Comparison of ENCODE assay signal across 10 cellular contexts in the genomic region with DNA sequence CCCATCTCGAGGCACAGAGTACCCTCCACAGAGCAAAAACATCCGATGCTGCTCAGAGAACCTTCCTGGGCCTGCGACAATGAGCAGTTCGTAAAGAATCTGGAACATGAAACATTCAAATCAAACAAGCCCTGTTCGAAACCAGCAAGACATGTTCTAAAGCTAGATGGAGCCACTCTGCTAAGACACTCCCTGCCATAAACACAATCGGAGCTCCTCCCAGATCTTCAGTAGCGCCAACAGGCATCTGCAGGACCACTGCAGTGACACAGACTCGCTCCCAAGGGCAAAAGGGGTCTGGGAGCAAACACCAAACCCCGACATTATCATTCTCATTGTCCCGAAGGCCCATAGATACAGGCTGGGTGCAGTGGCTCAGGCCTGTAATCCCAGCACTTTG.
DNase-seq lines count a peak whose midpoint lies in the region; ATAC-seq and TF ChIP-seq lines count a peak whose summit lies in the region.
"Had no signal": no experiment of that assay in that cellular context is flagged by ENCODE, and none has a peak within 500 bp of the region (broad histone marks: within the 10 kb centered on the region; RNA-seq: fewer than 3 reads in every experiment).

No MANE protein-coding gene starts in this region.

- H3K36me3 Mint-ChIP-seq in brain, result peaks cover 58% of the 10 kb centered on the region

- H3K9me3 ChIP-seq in right cardiac atrium (ENCODE audit: control insufficient read depth, low read length), result no peaks in the 10 kb centered on the region
- no peaks in the 10 kb centered on the region for H3K9me3 ChIP-seq in skeletal muscle satellite cell (replicated peaks; ENCODE audit: low read length)
- H3K9me3 ChIP-seq in Karpas-422 (ENCODE audit: low read length), result no peaks in the 10 kb centered on the region

- ATAC-seq in right cardiac atrium (peak; percentile 77 to 81), HG03442 (IDR thresholded peaks at IDR 0.05; ENCODE audit: unreplicated experiment) (no peak), HG03521 (IDR thresholded peaks at IDR 0.05; ENCODE audit: unreplicated experiment) (no peak)

- no peak for TF ChIP-seq CTCF in brain (conservative IDR thresholded peaks at IDR 0.05)

- H3K4me3 ChIP-seq in right cardiac atrium (ENCODE audit: low read length) (no peak overlapping the region), skeletal muscle satellite cell (ENCODE audit: low read length) (peak overlapping the region; percentile 61), Karpas-422 (ENCODE audit: low read length) (no peak overlapping the region)

- H3K4me3 Mint-ChIP-seq in brain, result peak overlapping the region in 1 of 5 experiments; percentile 22

- 42% methylated on average over 10 of the region's 10 CpGs for WGBS in right cardiac atrium

- peak overlapping the region; percentile 1 to 93 (median 65) for H3K27ac Mint-ChIP-seq in brain

- H3K4me1 Mint-ChIP-seq in brain, result peaks cover 65% of the 10 kb centered on the region

- no peaks in the 10 kb centered on the region for H3K9me2 ChIP-seq in Karpas-422 (replicated peaks; ENCODE audit: insufficient read depth, low read length)

- H3K27me3 Mint-ChIP-seq in brain, result no peaks in the 10 kb centered on the region

- H4K20me1 ChIP-seq in Karpas-422 (ENCODE audit: insufficient read depth, low read depth, low read length), result no peaks in the 10 kb centered on the region

- H3K9me3 Mint-ChIP-seq in brain, result no peaks in the 10 kb centered on the region

- peak overlapping the region; percentile 81 for H3K4me2 ChIP-seq in skeletal muscle satellite cell (ENCODE audit: low read length)
- H3K4me2 ChIP-seq in Karpas-422 (ENCODE audit: low read depth, low read length, poor library complexity, severe bottlenecking), result no peak overlapping the region

- H3K4me1 ChIP-seq in right cardiac atrium (ENCODE audit: control insufficient read depth, insufficient read depth, low read length), result peaks cover 17% of the 10 kb centered on the region
- H3K4me1 ChIP-seq in skeletal muscle satellite cell (ENCODE audit: control insufficient read depth, insufficient read depth, low read length), result peaks cover 57% of the 10 kb centered on the region
- H3K4me1 ChIP-seq in Karpas-422 (ENCODE audit: low read length), result no peaks in the 10 kb centered on the region

- H2AFZ ChIP-seq in Karpas-422 (ENCODE audit: low read length), result no peak overlapping the region

- in situ Hi-C loops in Caki2 (cut with HindIII; ENCODE audit: low pct_unique_long_range_greater_than_20kb, low sequenced_read_pairs), result no loop called here

- H3K9ac ChIP-seq in skeletal muscle satellite cell (ENCODE audit: low read depth, low read length) (peak overlapping the region; percentile 78), Karpas-422 (ENCODE audit: low read length) (no peak overlapping the region)

- DNase-seq in Caki2 (ENCODE audit: low read depth) (peak; percentile 37), right cardiac atrium (peak; percentile 59 to 77 (median 65)), Karpas-422 (no peak), NCI-H1105 (lab: John Stamatoyannopoulos, UW) (no peak)
- DNase-seq: activated naive CD4-positive, alpha-beta T cell; DMS53 had no signal

- H3K36me3 ChIP-seq in skeletal muscle satellite cell (ENCODE audit: insufficient read depth, low read length) (peaks cover 4% of the 10 kb centered on the region), Karpas-422 (ENCODE audit: insufficient read depth, low read length) (no peaks in the 10 kb centered on the region)

- intact Hi-C loops in right cardiac atrium (cut with DNase I), result loop anchor here in 2 of 4 donors (5.0 to 10.0 kb wide), 2 partner anchors 94 to 118 kb away; no protein-coding TSS in a partner anchor

- no peaks in the 10 kb centered on the region for H3K27me3 ChIP-seq in right cardiac atrium (ENCODE audit: control insufficient read depth, insufficient read depth)
- H3K27me3 ChIP-seq in skeletal muscle satellite cell (ENCODE audit: control insufficient read depth, insufficient read depth, low read length), result no peaks in the 10 kb centered on the region
- H3K27me3 ChIP-seq in Karpas-422 (ENCODE audit: low read length), result no peaks in the 10 kb centered on the region

- H3K79me2 ChIP-seq in Karpas-422 (ENCODE audit: low read length), result no peaks in the 10 kb centered on the region

- H3K27ac ChIP-seq in right cardiac atrium (ENCODE audit: low read length) (peak overlapping the region; percentile 97), Karpas-422 (ENCODE audit: low read length) (no peak overlapping the region)

Comparison
In these comparisons a context has a peak if more than half of its experiments do, and no peak if none do; other contexts are left out.
1. DNase-seq: peak in Caki2 (single experiment) and right cardiac atrium (3 of 3); none in Karpas-422 (single experiment) and NCI-H1105 (single experiment).
2. ATAC-seq: peak in right cardiac atrium (2 of 2); none in HG03442 (single experiment) and HG03521 (single experiment).